6 cellular contexts compared by ENCODE assay signal in genomic region chr12:57129311-57130288, GRCh38. TPM values are rescaled to one million over a fixed set of nuclear protein-coding genes. Genes with fewer than 3 reads are reported as not detected.
DNase-seq lines count a peak whose midpoint lies in the region; ATAC-seq, FAIRE-seq and TF ChIP-seq lines count a peak whose summit lies in the region.

No MANE protein-coding gene starts in this region.

- peak overlapping the region; percentile 93 for H3K4me2 ChIP-seq in GM23338
- H3K4me2 ChIP-seq in GM12878 (ENCODE audit: control insufficient read depth, insufficient read depth): no peak overlapping the region

- H3K27ac ChIP-seq in GM23338 (ENCODE audit: low read depth): peak overlapping the region; percentile 97
- H3K27ac ChIP-seq in GM12878 (ENCODE audit: control insufficient read depth, insufficient read depth): no peak overlapping the region
- no peak overlapping the region for H3K27ac ChIP-seq in naive thymus-derived CD4-positive, alpha-beta T cell (ENCODE audit: low read depth, low read length)

- peaks cover 25% of the 10 kb centered on the region for H3K36me3 Mint-ChIP-seq in GM23338 (ENCODE audit: low read depth)
- no peaks in the 10 kb centered on the region for H3K36me3 Mint-ChIP-seq in naive thymus-derived CD4-positive, alpha-beta T cell

- RAD21 ChIA-PET in GM12878 (lab: Charles Lee; ENCODE audit: unreplicated experiment): no interaction called here

- BruUV-seq in GM12878 (replicated peaks; lab: Mats Ljungman, UMichigan): no TSS peak

- ATAC-seq in GM23338: peak; percentile 15
- ATAC-seq in GM12878: no peak
- ATAC-seq in naive thymus-derived CD4-positive, alpha-beta T cell: peak; percentile 43

- no peaks in the 10 kb centered on the region for H3K9me2 ChIP-seq in GM23338 (ENCODE audit: insufficient read depth)

- H3K36me3 ChIP-seq in GM23338 (ENCODE audit: insufficient read depth) (peaks cover 3% of the 10 kb centered on the region; the same call in 1 of the 2 replicates), GM12878 (ENCODE audit: control insufficient read depth in 2 of 2, insufficient read depth in 2 of 2, low read length in 1 of 2) (no peaks in the 10 kb centered on the region)
- peaks cover 0 to 5% (median 0%) of the 10 kb centered on the region in 3 experiments for H3K36me3 ChIP-seq in naive thymus-derived CD4-positive, alpha-beta T cell (ENCODE audit: control insufficient read depth in 2 of 3, insufficient read depth in 3 of 3, low read length in 3 of 3)

- H3K4me1 ChIP-seq in GM23338 (ENCODE audit: insufficient read depth) (peaks cover 60% of the 10 kb centered on the region), GM12878 (ENCODE audit: control insufficient read depth, insufficient read depth, low read length) (peaks cover 9% of the 10 kb centered on the region; the same call in 1 of the 2 replicates)
- H3K4me1 ChIP-seq in naive thymus-derived CD4-positive, alpha-beta T cell (ENCODE audit: control insufficient read depth in 2 of 2, insufficient read depth in 2 of 2, low read length in 2 of 2): peaks cover 0 to 6% of the 10 kb centered on the region in 2 donors

- TF ChIP-seq CTCF in GM23338 (conservative IDR thresholded peaks at IDR 0.05; ENCODE audit: low read depth in 2 of 2) (no peak), GM12878 (IDR thresholded peaks at IDR 0.05 in 2 of 3, conservative IDR thresholded peaks at IDR 0.05 in 1 of 3; ENCODE audit: control insufficient read depth in 2 of 3, extremely low read depth in 1 of 3, insufficient read depth in 1 of 3, low read depth in 3 of 3, low read length in 3 of 3) (no peak)

- peak; percentile 64 for DNase-seq in GM23338 (ENCODE audit: low spot score)
- no peak for DNase-seq in GM12878 (ENCODE audit: low read depth, low spot score)
- peak in 1 of 9 donors; percentile 3 for DNase-seq in naive thymus-derived CD4-positive, alpha-beta T cell
- no peak for DNase-seq in DMS153 treated with DMSO at 0.1 percent for 48 hours (lab: John Stamatoyannopoulos, UW; ENCODE audit: unreplicated experiment)
- DNase-seq in NCI-H345 (lab: John Stamatoyannopoulos, UW): no peak
- no peak for DNase-seq in superior temporal gyrus (ENCODE audit: extremely low spot score)

- H3K4me3 ChIP-seq in GM23338: peak overlapping the region; percentile 98
- H3K4me3 ChIP-seq in GM12878: no peak overlapping the region
- H3K4me3 ChIP-seq in naive thymus-derived CD4-positive, alpha-beta T cell (ENCODE audit: low read length): no peak overlapping the region

- no peak overlapping the region for H3K9ac ChIP-seq in GM12878 (ENCODE audit: control insufficient read depth, insufficient read depth, low read length)

- H3K9me3 ChIP-seq in GM12878 (replicated peaks; ENCODE audit: control insufficient read depth, insufficient read depth, low read length): no peaks in the 10 kb centered on the region
- no peaks in the 10 kb centered on the region for H3K9me3 ChIP-seq in naive thymus-derived CD4-positive, alpha-beta T cell (ENCODE audit: control insufficient read depth in 2 of 3, low read length in 3 of 3)

- H4K20me1 ChIP-seq in GM23338 (replicated peaks; ENCODE audit: insufficient read depth) (peaks cover 27% of the 10 kb centered on the region), GM12878 (ENCODE audit: control insufficient read depth, insufficient read depth) (no peaks in the 10 kb centered on the region)

- intact Hi-C loops in GM12878 (cut with micrococcal nuclease; ENCODE audit: unreplicated experiment): no loop called here
- intact Hi-C loops in naive thymus-derived CD4-positive, alpha-beta T cell (cut with micrococcal nuclease): loop anchor here (5.0 to 10.0 kb wide), 2 partner anchors 122 to 325 kb away; partner anchors contain the start of genes GLI1 (in 1 of the 2), INHBE (in 1 of the 2) and ZBTB39 (in 1 of the 2)

- POLR2A ChIA-PET in GM12878 (lab: Charles Lee): interaction anchor here (1.2 kb wide), 1 partner anchor 16 kb away, joined by 3 read pairs; no protein-coding TSS in a partner anchor
- POLR2A ChIA-PET in naive thymus-derived CD4-positive, alpha-beta T cell (lab: Charles Lee): interaction anchor here (0.9 kb wide), 1 partner anchor 60 kb away, joined by 3 read pairs; no protein-coding TSS in a partner anchor

- TF ChIP-seq RAD21 in GM12878 (IDR thresholded peaks at IDR 0.05; ENCODE audit: insufficient read depth, low read depth, low read length): no peak

- WGBS in GM12878 (ENCODE audit: insufficient coverage, insufficient replicate concordance, low lambda C conversion rate, missing lambda C conversion rate): 7% methylated on average over 11 of the region's 12 CpGs

- FAIRE-seq in GM12878 (lab: Jason Lieb, UNC): no peak

- H2AFZ ChIP-seq in GM23338 (no peak overlapping the region), GM12878 (ENCODE audit: control insufficient read depth, low read depth, low read length) (no peak overlapping the region)

- TF ChIP-seq EP300 in GM12878 (IDR thresholded peaks at IDR 0.05; ENCODE audit: borderline replicate concordance in 1 of 2, control insufficient read depth in 1 of 2, low read depth in 2 of 2, low read length in 2 of 2): no peak

- in situ Hi-C loops in GM12878 (cut with MboI): no loop called here

- H3K4me3 Mint-ChIP-seq in GM23338: peak overlapping the region; percentile 86
- H3K4me3 Mint-ChIP-seq in naive thymus-derived CD4-positive, alpha-beta T cell: peak overlapping the region; percentile 59 to 95 (median 71)

- H3K27me3 Mint-ChIP-seq in GM23338 (ENCODE audit: insufficient read depth, low read depth, poor library complexity): peaks cover 38% of the 10 kb centered on the region
- H3K27me3 Mint-ChIP-seq in naive thymus-derived CD4-positive, alpha-beta T cell: peaks cover 0 to 53% (median 0%) of the 10 kb centered on the region in 5 donors

- SMC1A ChIA-PET in GM12878 (lab: Charles Lee; ENCODE audit: uncharacterized antibody, unreplicated experiment): interaction anchor here (1.2 kb wide), 1 partner anchor 67 kb away, joined by 3 read pairs; no protein-coding TSS in a partner anchor

- peaks cover 66% of the 10 kb centered on the region for H3K4me1 Mint-ChIP-seq in GM23338
- H3K4me1 Mint-ChIP-seq in naive thymus-derived CD4-positive, alpha-beta T cell: peaks cover 5 to 23% (median 15%) of the 10 kb centered on the region in 7 donors

- H3K27ac Mint-ChIP-seq in GM23338: peak overlapping the region; percentile 84
- peak overlapping the region in 6 of 9 donors; percentile 48 to 84 (median 66) for H3K27ac Mint-ChIP-seq in naive thymus-derived CD4-positive, alpha-beta T cell

- H3F3A ChIP-seq in GM23338 (replicated peaks; ENCODE audit: low read depth): peaks cover 15% of the 10 kb centered on the region; the same call in 1 of the 2 replicates

- CTCF ChIA-PET in GM12878 (lab: Yijun Ruan, JAX): interaction anchor here (0.6 to 1.7 kb wide), 4 partner anchors 18 to 121 kb away, joined by 3 to 5 read pairs (median 4); partner anchors contain the start of gene STAT6
- CTCF ChIA-PET in naive thymus-derived CD4-positive, alpha-beta T cell (lab: Charles Lee): interaction anchor here (1.0 to 10.8 kb wide), 3 partner anchors 17 to 54 kb away, joined by 5 to 162 read pairs (median 9); partner anchors contain the start of gene STAT6

- H3K27me3 ChIP-seq in GM23338 (ENCODE audit: insufficient read depth) (no peaks in the 10 kb centered on the region), GM12878 (replicated peaks in 1 of 2; ENCODE audit: control insufficient read depth in 2 of 2, insufficient read depth in 2 of 2, low read length in 1 of 2) (peaks cover 2 to 5% of the 10 kb centered on the region in 2 experiments)
- peaks cover 0 to 5% of the 10 kb centered on the region in 2 donors for H3K27me3 ChIP-seq in naive thymus-derived CD4-positive, alpha-beta T cell (ENCODE audit: control insufficient read depth in 2 of 2, insufficient read depth in 2 of 2, low read length in 2 of 2)

- TF ChIP-seq POLR2A in GM12878 (IDR thresholded peaks at IDR 0.05; ENCODE audit: low read depth, low read length): no peak

- H3K9me3 Mint-ChIP-seq in GM23338: no peaks in the 10 kb centered on the region
- H3K9me3 Mint-ChIP-seq in naive thymus-derived CD4-positive, alpha-beta T cell: peaks cover 0 to 1% (median 0%) of the 10 kb centered on the region in 11 donors

- H3K79me2 ChIP-seq in GM23338 (replicated peaks; ENCODE audit: insufficient read depth) (peaks cover 56% of the 10 kb centered on the region), GM12878 (ENCODE audit: control insufficient read depth, insufficient read depth, low read length) (no peaks in the 10 kb centered on the region)

RNA-seq across cellular contexts. Expression of gene LRP1, which starts 1.3 kb away (rescaled TPM):
- total RNA-seq in GM23338 (2014; rRNA removed; shearing (Covaris generic)): 130 and 145 TPM in 2 replicates
- 26.6 and 29.9 TPM in 2 replicates for polyA plus RNA-seq in GM23338 (2016; fragmentation: Nextera tagmentation; extraction: Ambion mirVana)
- total RNA-seq in GM12878 (2013; cell fraction: nucleolus; rRNA removed): 6.0 and 6.8 TPM in 2 replicates
- total RNA-seq in GM12878 (2014; rRNA removed): under 0.01 and 0.05 TPM in 2 replicates
- total RNA-seq in GM12878 (2014; rRNA removed; fragmentation: Illumina TruSeq; extraction: Trizol): 0.05 and 0.18 TPM in 2 replicates
- 0.93 and 1.1 TPM in 2 replicates for total RNA-seq in GM12878 (2021)
- polyA plus RNA-seq in GM12878 (2011; ENCODE audit: low read depth): 0.51 TPM
- 0.24 TPM in 2 replicates for polyA plus RNA-seq in GM12878 (2011; rRNA removed)
- 0.48 and 0.57 TPM in 2 replicates for polyA plus RNA-seq in GM12878 (2011; cell fraction: cytosol; rRNA removed)
- polyA plus RNA-seq in GM12878 (2011; cell fraction: nucleus; rRNA removed): 2.5 and 3.3 TPM in 2 replicates
- polyA plus RNA-seq in GM12878 (2012): 1.2 and 1.4 TPM in 2 replicates
- polyA plus RNA-seq in GM12878 (2014; fragmentation: Illumina TruSeq; extraction: Trizol): 0.03 and 0.07 TPM in 2 replicates
- not detected for polyA plus RNA-seq in GM12878 (2014; fragmentation: Nextera tagmentation; extraction: Ambion mirVana)
- 0.09 and 0.29 TPM in 2 replicates for polyA plus RNA-seq in GM12878 (2014; rRNA removed)
- polyA plus RNA-seq in GM12878 (2016; fragmentation: Nextera tagmentation; extraction: Ambion mirVana): under 1 TPM; 0.23 to 0.28 TPM
- polyA minus RNA-seq in GM12878 (2011; rRNA and poly(A)+ RNA removed): 1.8 TPM in 2 replicates
- 2.2 and 3.1 TPM in 2 replicates for polyA minus RNA-seq in GM12878 (2011; cell fraction: cytosol; rRNA and poly(A)+ RNA removed)
- polyA minus RNA-seq in GM12878 (2011; cell fraction: nucleus; rRNA and poly(A)+ RNA removed): 1.6 and 3.1 TPM in 2 replicates
- total RNA-seq in naive thymus-derived CD4-positive, alpha-beta T cell: 100 to 1,000 TPM in 1 of 5 experiments, 10 to 100 TPM in 3, under 1 TPM in 1; 0.58 to 119 (median 14.8) TPM
- polyA plus RNA-seq in naive thymus-derived CD4-positive, alpha-beta T cell: 1 to 10 TPM in 1 of 2 donors, under 1 TPM in 1; 0.72 to 1.2 TPM

RNA-seq across cellular contexts. Expression of gene LRP1-AS, which starts 17.8 kb away (rescaled TPM):
- not detected in 2 replicates for total RNA-seq in GM23338 (2014; rRNA removed; shearing (Covaris generic))
- polyA plus RNA-seq in GM23338 (2016; fragmentation: Nextera tagmentation; extraction: Ambion mirVana) (0.86 TPM in 1 of 2 replicates, not detected in the other), GM12878 (2011; rRNA removed) (not detected in 2 replicates), GM12878 (2014; fragmentation: Illumina TruSeq; extraction: Trizol) (not detected in 2 replicates), GM12878 (2014; fragmentation: Nextera tagmentation; extraction: Ambion mirVana) (not detected), GM12878 (2014; rRNA removed) (not detected in 2 replicates), GM12878 (2016; fragmentation: Nextera tagmentation; extraction: Ambion mirVana) (not detected)
- not detected in 2 replicates for total RNA-seq in GM12878 (2013; cell fraction: nucleolus; rRNA removed)
- total RNA-seq in GM12878 (2014; rRNA removed) (not detected in 2 replicates), GM12878 (2014; rRNA removed; fragmentation: Illumina TruSeq; extraction: Trizol) (not detected in 2 replicates), GM12878 (2021) (not detected in 2 replicates)
- polyA plus RNA-seq in GM12878 (2011; ENCODE audit: low read depth): not detected
- polyA plus RNA-seq in GM12878 (2011; cell fraction: cytosol; rRNA removed): not detected in 2 replicates
- polyA plus RNA-seq in GM12878 (2011; cell fraction: nucleus; rRNA removed): not detected in 2 replicates
- not detected in 2 replicates for polyA plus RNA-seq in GM12878 (2012)
- polyA minus RNA-seq in GM12878 (2011; rRNA and poly(A)+ RNA removed): not detected in 2 replicates
- not detected in 2 replicates for polyA minus RNA-seq in GM12878 (2011; cell fraction: cytosol; rRNA and poly(A)+ RNA removed)
- polyA minus RNA-seq in GM12878 (2011; cell fraction: nucleus; rRNA and poly(A)+ RNA removed): not detected in 2 replicates
- total RNA-seq in naive thymus-derived CD4-positive, alpha-beta T cell: not detected
- not detected for polyA plus RNA-seq in naive thymus-derived CD4-positive, alpha-beta T cell

RNA-seq across cellular contexts. Expression of gene STAT6, which starts 18.4 kb away (rescaled TPM):
- total RNA-seq in GM23338 (2014; rRNA removed; shearing (Covaris generic)): 26.3 and 28.1 TPM in 2 replicates
- polyA plus RNA-seq in GM23338 (2016; fragmentation: Nextera tagmentation; extraction: Ambion mirVana): 11.0 and 14.3 TPM in 2 replicates
- 219 and 234 TPM in 2 replicates for total RNA-seq in GM12878 (2013; cell fraction: nucleolus; rRNA removed)
- total RNA-seq in GM12878 (2014; rRNA removed): 100 and 101 TPM in 2 replicates
- 79.0 and 79.9 TPM in 2 replicates for total RNA-seq in GM12878 (2014; rRNA removed; fragmentation: Illumina TruSeq; extraction: Trizol)
- 146 and 163 TPM in 2 replicates for total RNA-seq in GM12878 (2021)
- polyA plus RNA-seq in GM12878 (2011; ENCODE audit: low read depth): 92.2 TPM
- 107 and 176 TPM in 2 replicates for polyA plus RNA-seq in GM12878 (2011; rRNA removed)
- polyA plus RNA-seq in GM12878 (2011; cell fraction: cytosol; rRNA removed): 210 and 211 TPM in 2 replicates
- 576 and 633 TPM in 2 replicates for polyA plus RNA-seq in GM12878 (2011; cell fraction: nucleus; rRNA removed)
- 137 and 138 TPM in 2 replicates for polyA plus RNA-seq in GM12878 (2012)
- polyA plus RNA-seq in GM12878 (2014; fragmentation: Illumina TruSeq; extraction: Trizol): 161 and 168 TPM in 2 replicates
- polyA plus RNA-seq in GM12878 (2014; fragmentation: Nextera tagmentation; extraction: Ambion mirVana): 10 to 100 TPM; 14.2 to 17.3 TPM
- 153 and 157 TPM in 2 replicates for polyA plus RNA-seq in GM12878 (2014; rRNA removed)
- polyA plus RNA-seq in GM12878 (2016; fragmentation: Nextera tagmentation; extraction: Ambion mirVana): 10 to 100 TPM; 61.0 to 63.3 TPM
- 146 and 216 TPM in 2 replicates for polyA minus RNA-seq in GM12878 (2011; rRNA and poly(A)+ RNA removed)
- polyA minus RNA-seq in GM12878 (2011; cell fraction: cytosol; rRNA and poly(A)+ RNA removed): 57.9 and 72.7 TPM in 2 replicates
- 75.9 and 146 TPM in 2 replicates for polyA minus RNA-seq in GM12878 (2011; cell fraction: nucleus; rRNA and poly(A)+ RNA removed)
- 100 to 1,000 TPM; 206 to 403 (median 294) TPM for total RNA-seq in naive thymus-derived CD4-positive, alpha-beta T cell
- 100 to 1,000 TPM in 1 of 2 donors, 10 to 100 TPM in 1; 99.3 to 104 TPM for polyA plus RNA-seq in naive thymus-derived CD4-positive, alpha-beta T cell

RNA-seq across cellular contexts. Expression of gene NAB2, which starts 40.7 kb away (rescaled TPM):
- 19.8 and 20.8 TPM in 2 replicates for total RNA-seq in GM23338 (2014; rRNA removed; shearing (Covaris generic))
- polyA plus RNA-seq in GM23338 (2016; fragmentation: Nextera tagmentation; extraction: Ambion mirVana) (6.5 and 6.6 TPM in 2 replicates), GM12878 (2011; rRNA removed) (25.2 and 35.2 TPM in 2 replicates), GM12878 (2014; fragmentation: Illumina TruSeq; extraction: Trizol) (7.9 and 17.0 TPM in 2 replicates), GM12878 (2014; fragmentation: Nextera tagmentation; extraction: Ambion mirVana) (1 to 10 TPM in 1 of 2 experiments, under 1 TPM in 1; 0.35 to 1.0 TPM), GM12878 (2014; rRNA removed) (28.0 and 28.6 TPM in 2 replicates), GM12878 (2016; fragmentation: Nextera tagmentation; extraction: Ambion mirVana) (1 to 10 TPM; 3.6 to 5.8 TPM)
- total RNA-seq in GM12878 (2013; cell fraction: nucleolus; rRNA removed): 27.9 and 30.3 TPM in 2 replicates
- total RNA-seq in GM12878 (2014; rRNA removed) (28.4 and 30.1 TPM in 2 replicates), GM12878 (2014; rRNA removed; fragmentation: Illumina TruSeq; extraction: Trizol) (13.0 and 13.6 TPM in 2 replicates), GM12878 (2021) (28.2 and 28.5 TPM in 2 replicates)
- polyA plus RNA-seq in GM12878 (2011; ENCODE audit: low read depth): 5.3 TPM
- polyA plus RNA-seq in GM12878 (2011; cell fraction: cytosol; rRNA removed): 36.4 and 44.0 TPM in 2 replicates
- polyA plus RNA-seq in GM12878 (2011; cell fraction: nucleus; rRNA removed): 69.8 and 77.5 TPM in 2 replicates
- polyA plus RNA-seq in GM12878 (2012): 11.5 and 17.8 TPM in 2 replicates
- polyA minus RNA-seq in GM12878 (2011; rRNA and poly(A)+ RNA removed): 21.1 and 40.5 TPM in 2 replicates
- polyA minus RNA-seq in GM12878 (2011; cell fraction: cytosol; rRNA and poly(A)+ RNA removed): 14.6 and 15.7 TPM in 2 replicates
- polyA minus RNA-seq in GM12878 (2011; cell fraction: nucleus; rRNA and poly(A)+ RNA removed): 17.3 and 27.7 TPM in 2 replicates
- total RNA-seq in naive thymus-derived CD4-positive, alpha-beta T cell: 10 to 100 TPM in 3 of 5 experiments, 1 to 10 TPM in 2; 5.7 to 22.4 (median 15.5) TPM
- polyA plus RNA-seq in naive thymus-derived CD4-positive, alpha-beta T cell: 1 to 10 TPM in 1 of 2 donors, under 1 TPM in 1; 0.46 to 2.8 TPM

RNA-seq across cellular contexts. Expression of gene NEMP1, which starts 51.0 kb away (rescaled TPM):
- total RNA-seq in GM23338 (2014; rRNA removed; shearing (Covaris generic)): 35.0 and 36.3 TPM in 2 replicates
- 10.3 and 11.9 TPM in 2 replicates for polyA plus RNA-seq in GM23338 (2016; fragmentation: Nextera tagmentation; extraction: Ambion mirVana)
- total RNA-seq in GM12878 (2013; cell fraction: nucleolus; rRNA removed): 79.0 and 86.0 TPM in 2 replicates
- total RNA-seq in GM12878 (2014; rRNA removed): 19.7 and 22.6 TPM in 2 replicates
- total RNA-seq in GM12878 (2014; rRNA removed; fragmentation: Illumina TruSeq; extraction: Trizol): 17.7 and 19.7 TPM in 2 replicates
- 20.7 and 20.8 TPM in 2 replicates for total RNA-seq in GM12878 (2021)
- polyA plus RNA-seq in GM12878 (2011; ENCODE audit: low read depth): 7.4 TPM
- 45.9 and 61.7 TPM in 2 replicates for polyA plus RNA-seq in GM12878 (2011; rRNA removed)
- polyA plus RNA-seq in GM12878 (2011; cell fraction: cytosol; rRNA removed): 18.3 and 22.3 TPM in 2 replicates
- 60.1 and 76.7 TPM in 2 replicates for polyA plus RNA-seq in GM12878 (2011; cell fraction: nucleus; rRNA removed)
- polyA plus RNA-seq in GM12878 (2012): 9.3 and 14.8 TPM in 2 replicates
- polyA plus RNA-seq in GM12878 (2014; fragmentation: Illumina TruSeq; extraction: Trizol): 24.9 and 30.5 TPM in 2 replicates
- polyA plus RNA-seq in GM12878 (2014; fragmentation: Nextera tagmentation; extraction: Ambion mirVana): 1 to 10 TPM; 4.0 to 4.7 TPM
- polyA plus RNA-seq in GM12878 (2014; rRNA removed): 17.8 and 20.6 TPM in 2 replicates
- polyA plus RNA-seq in GM12878 (2016; fragmentation: Nextera tagmentation; extraction: Ambion mirVana): 10 to 100 TPM; 18.2 to 20.0 TPM
- polyA minus RNA-seq in GM12878 (2011; rRNA and poly(A)+ RNA removed): 26.2 and 32.9 TPM in 2 replicates
- polyA minus RNA-seq in GM12878 (2011; cell fraction: cytosol; rRNA and poly(A)+ RNA removed): 6.3 and 7.0 TPM in 2 replicates
- polyA minus RNA-seq in GM12878 (2011; cell fraction: nucleus; rRNA and poly(A)+ RNA removed): 13.1 and 14.1 TPM in 2 replicates
- total RNA-seq in naive thymus-derived CD4-positive, alpha-beta T cell: 10 to 100 TPM; 13.1 to 47.6 (median 29.3) TPM
- 1 to 10 TPM; 2.9 to 7.4 TPM for polyA plus RNA-seq in naive thymus-derived CD4-positive, alpha-beta T cell
